ENCODE assay signal across 2 cellular contexts in the genomic region with DNA sequence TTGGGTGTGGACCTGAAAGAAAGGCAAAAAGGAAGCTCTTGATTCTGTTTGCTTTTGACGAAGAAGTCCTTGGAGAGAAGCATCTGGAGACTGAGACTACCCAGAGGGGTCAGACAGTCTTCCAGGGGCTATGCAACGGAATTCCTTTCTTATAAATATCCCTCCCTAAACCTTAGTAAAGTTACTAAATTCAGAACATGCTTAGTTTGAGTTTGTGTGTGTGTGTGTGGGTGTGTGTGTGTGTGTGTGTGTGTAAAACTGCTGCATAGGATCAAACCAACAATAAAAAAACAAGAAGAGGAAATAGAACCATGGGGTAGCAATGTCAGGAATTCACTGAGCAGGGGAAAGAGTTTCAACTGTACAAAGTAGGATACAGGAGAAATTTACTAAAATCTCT.
TF ChIP-seq lines count a peak whose summit lies in the region.

No MANE protein-coding gene starts in this region.

TF ChIP-seq in IMR-90, 13 proteins besides CTCF, POLR2A, EP300 and RAD21:
- TF ChIP-seq, protein P1, sequence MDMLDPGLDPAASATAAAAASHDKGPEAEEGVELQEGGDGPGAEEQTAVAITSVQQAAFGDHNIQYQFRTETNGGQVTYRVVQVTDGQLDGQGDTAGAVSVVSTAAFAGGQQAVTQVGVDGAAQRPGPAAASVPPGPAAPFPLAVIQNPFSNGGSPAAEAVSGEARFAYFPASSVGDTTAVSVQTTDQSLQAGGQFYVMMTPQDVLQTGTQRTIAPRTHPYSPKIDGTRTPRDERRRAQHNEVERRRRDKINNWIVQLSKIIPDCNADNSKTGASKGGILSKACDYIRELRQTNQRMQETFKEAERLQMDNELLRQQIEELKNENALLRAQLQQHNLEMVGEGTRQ (IDR thresholded peaks at IDR 0.05; ENCODE audit: low read depth, low read length), result no peak
- TF ChIP-seq BHLHE40 (IDR thresholded peaks at IDR 0.05; ENCODE audit: low read depth, low read length) (no peak), RCOR1 (IDR thresholded peaks at IDR 0.05; ENCODE audit: insufficient replicate concordance, low read length) (no peak), CHD1 (IDR thresholded peaks at IDR 0.05; ENCODE audit: low read depth, low read length) (no peak), RFX5 (IDR thresholded peaks at IDR 0.05; ENCODE audit: low read depth, low read length) (no peak), CEBPB (IDR thresholded peaks at IDR 0.05; ENCODE audit: low read depth, low read length) (no peak), SMC3 (IDR thresholded peaks at IDR 0.05; ENCODE audit: low read depth, low read length) (no peak), MXI1 (IDR thresholded peaks at IDR 0.05; ENCODE audit: borderline replicate concordance, low read depth, low read length) (no peak), FOS (IDR thresholded peaks at IDR 0.05; ENCODE audit: low read depth, low read length) (no peak), MAFK (IDR thresholded peaks at IDR 0.05; ENCODE audit: low read depth, low read length) (no peak), NFE2L2 (IDR thresholded peaks at IDR 0.05; ENCODE audit: low read depth, low read length) (no peak), MAZ (IDR thresholded peaks at IDR 0.05; ENCODE audit: borderline replicate concordance, low read depth, low read length) (no peak)
- TF ChIP-seq, protein P2, sequence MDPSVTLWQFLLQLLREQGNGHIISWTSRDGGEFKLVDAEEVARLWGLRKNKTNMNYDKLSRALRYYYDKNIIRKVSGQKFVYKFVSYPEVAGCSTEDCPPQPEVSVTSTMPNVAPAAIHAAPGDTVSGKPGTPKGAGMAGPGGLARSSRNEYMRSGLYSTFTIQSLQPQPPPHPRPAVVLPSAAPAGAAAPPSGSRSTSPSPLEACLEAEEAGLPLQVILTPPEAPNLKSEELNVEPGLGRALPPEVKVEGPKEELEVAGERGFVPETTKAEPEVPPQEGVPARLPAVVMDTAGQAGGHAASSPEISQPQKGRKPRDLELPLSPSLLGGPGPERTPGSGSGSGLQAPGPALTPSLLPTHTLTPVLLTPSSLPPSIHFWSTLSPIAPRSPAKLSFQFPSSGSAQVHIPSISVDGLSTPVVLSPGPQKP (IDR thresholded peaks at IDR 0.05; ENCODE audit: borderline replicate concordance, low read depth, low read length), result no peak

TF ChIP-seq in H1, 55 proteins besides CTCF, POLR2A, EP300 and RAD21:
- no peak for TF ChIP-seq POU5F1 (IDR thresholded peaks at IDR 0.05; ENCODE audit: low read depth, low read length)
- TF ChIP-seq SIN3A (conservative IDR thresholded peaks at IDR 0.05 in 1 of 2, IDR thresholded peaks at IDR 0.05 in 1 of 2; ENCODE audit: low read depth in 1 of 2, low read length in 2 of 2), result no peak
- TF ChIP-seq SRF (IDR thresholded peaks at IDR 0.05; ENCODE audit: low read depth, low read length), result no peak
- TF ChIP-seq NANOG (IDR thresholded peaks at IDR 0.05; ENCODE audit: insufficient read depth, low read depth, low read length, poor library complexity, severe bottlenecking), result no peak
- TF ChIP-seq GABPA (IDR thresholded peaks at IDR 0.05; ENCODE audit: borderline replicate concordance, insufficient read depth, low read length), result no peak
- TF ChIP-seq, protein P3, sequence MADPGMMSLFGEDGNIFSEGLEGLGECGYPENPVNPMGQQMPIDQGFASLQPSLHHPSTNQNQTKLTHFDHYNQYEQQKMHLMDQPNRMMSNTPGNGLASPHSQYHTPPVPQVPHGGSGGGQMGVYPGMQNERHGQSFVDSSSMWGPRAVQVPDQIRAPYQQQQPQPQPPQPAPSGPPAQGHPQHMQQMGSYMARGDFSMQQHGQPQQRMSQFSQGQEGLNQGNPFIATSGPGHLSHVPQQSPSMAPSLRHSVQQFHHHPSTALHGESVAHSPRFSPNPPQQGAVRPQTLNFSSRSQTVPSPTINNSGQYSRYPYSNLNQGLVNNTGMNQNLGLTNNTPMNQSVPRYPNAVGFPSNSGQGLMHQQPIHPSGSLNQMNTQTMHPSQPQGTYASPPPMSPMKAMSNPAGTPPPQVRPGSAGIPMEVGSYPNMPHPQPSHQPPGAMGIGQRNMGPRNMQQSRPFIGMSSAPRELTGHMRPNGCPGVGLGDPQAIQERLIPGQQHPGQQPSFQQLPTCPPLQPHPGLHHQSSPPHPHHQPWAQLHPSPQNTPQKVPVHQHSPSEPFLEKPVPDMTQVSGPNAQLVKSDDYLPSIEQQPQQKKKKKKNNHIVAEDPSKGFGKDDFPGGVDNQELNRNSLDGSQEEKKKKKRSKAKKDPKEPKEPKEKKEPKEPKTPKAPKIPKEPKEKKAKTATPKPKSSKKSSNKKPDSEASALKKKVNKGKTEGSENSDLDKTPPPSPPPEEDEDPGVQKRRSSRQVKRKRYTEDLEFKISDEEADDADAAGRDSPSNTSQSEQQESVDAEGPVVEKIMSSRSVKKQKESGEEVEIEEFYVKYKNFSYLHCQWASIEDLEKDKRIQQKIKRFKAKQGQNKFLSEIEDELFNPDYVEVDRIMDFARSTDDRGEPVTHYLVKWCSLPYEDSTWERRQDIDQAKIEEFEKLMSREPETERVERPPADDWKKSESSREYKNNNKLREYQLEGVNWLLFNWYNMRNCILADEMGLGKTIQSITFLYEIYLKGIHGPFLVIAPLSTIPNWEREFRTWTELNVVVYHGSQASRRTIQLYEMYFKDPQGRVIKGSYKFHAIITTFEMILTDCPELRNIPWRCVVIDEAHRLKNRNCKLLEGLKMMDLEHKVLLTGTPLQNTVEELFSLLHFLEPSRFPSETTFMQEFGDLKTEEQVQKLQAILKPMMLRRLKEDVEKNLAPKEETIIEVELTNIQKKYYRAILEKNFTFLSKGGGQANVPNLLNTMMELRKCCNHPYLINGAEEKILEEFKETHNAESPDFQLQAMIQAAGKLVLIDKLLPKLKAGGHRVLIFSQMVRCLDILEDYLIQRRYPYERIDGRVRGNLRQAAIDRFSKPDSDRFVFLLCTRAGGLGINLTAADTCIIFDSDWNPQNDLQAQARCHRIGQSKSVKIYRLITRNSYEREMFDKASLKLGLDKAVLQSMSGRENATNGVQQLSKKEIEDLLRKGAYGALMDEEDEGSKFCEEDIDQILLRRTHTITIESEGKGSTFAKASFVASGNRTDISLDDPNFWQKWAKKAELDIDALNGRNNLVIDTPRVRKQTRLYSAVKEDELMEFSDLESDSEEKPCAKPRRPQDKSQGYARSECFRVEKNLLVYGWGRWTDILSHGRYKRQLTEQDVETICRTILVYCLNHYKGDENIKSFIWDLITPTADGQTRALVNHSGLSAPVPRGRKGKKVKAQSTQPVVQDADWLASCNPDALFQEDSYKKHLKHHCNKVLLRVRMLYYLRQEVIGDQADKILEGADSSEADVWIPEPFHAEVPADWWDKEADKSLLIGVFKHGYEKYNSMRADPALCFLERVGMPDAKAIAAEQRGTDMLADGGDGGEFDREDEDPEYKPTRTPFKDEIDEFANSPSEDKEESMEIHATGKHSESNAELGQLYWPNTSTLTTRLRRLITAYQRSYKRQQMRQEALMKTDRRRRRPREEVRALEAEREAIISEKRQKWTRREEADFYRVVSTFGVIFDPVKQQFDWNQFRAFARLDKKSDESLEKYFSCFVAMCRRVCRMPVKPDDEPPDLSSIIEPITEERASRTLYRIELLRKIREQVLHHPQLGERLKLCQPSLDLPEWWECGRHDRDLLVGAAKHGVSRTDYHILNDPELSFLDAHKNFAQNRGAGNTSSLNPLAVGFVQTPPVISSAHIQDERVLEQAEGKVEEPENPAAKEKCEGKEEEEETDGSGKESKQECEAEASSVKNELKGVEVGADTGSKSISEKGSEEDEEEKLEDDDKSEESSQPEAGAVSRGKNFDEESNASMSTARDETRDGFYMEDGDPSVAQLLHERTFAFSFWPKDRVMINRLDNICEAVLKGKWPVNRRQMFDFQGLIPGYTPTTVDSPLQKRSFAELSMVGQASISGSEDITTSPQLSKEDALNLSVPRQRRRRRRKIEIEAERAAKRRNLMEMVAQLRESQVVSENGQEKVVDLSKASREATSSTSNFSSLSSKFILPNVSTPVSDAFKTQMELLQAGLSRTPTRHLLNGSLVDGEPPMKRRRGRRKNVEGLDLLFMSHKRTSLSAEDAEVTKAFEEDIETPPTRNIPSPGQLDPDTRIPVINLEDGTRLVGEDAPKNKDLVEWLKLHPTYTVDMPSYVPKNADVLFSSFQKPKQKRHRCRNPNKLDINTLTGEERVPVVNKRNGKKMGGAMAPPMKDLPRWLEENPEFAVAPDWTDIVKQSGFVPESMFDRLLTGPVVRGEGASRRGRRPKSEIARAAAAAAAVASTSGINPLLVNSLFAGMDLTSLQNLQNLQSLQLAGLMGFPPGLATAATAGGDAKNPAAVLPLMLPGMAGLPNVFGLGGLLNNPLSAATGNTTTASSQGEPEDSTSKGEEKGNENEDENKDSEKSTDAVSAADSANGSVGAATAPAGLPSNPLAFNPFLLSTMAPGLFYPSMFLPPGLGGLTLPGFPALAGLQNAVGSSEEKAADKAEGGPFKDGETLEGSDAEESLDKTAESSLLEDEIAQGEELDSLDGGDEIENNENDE (IDR thresholded peaks at IDR 0.05; ENCODE audit: insufficient replicate concordance, low read length), result no peak
- TF ChIP-seq SP4 (IDR thresholded peaks at IDR 0.05; ENCODE audit: low read length), result no peak
- no peak for TF ChIP-seq KDM5A (IDR thresholded peaks at IDR 0.05; ENCODE audit: low read length)
- TF ChIP-seq CREB1 (IDR thresholded peaks at IDR 0.05), result no peak
- TF ChIP-seq BACH1 (IDR thresholded peaks at IDR 0.05; ENCODE audit: low read length), result no peak
- TF ChIP-seq, protein P4, sequence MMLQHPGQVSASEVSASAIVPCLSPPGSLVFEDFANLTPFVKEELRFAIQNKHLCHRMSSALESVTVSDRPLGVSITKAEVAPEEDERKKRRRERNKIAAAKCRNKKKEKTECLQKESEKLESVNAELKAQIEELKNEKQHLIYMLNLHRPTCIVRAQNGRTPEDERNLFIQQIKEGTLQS (IDR thresholded peaks at IDR 0.05; ENCODE audit: insufficient read depth, low read depth, low read length), result no peak
- no peak for TF ChIP-seq POLR2AphosphoS5 (IDR thresholded peaks at IDR 0.05; ENCODE audit: low read depth, low read length)
- no peak for TF ChIP-seq FOSL1 (IDR thresholded peaks at IDR 0.05; ENCODE audit: insufficient read depth, low read depth, low read length)
- TF ChIP-seq GTF2F1 (IDR thresholded peaks at IDR 0.05; ENCODE audit: borderline replicate concordance, low read depth, low read length), result no peak
- TF ChIP-seq SIRT6 (IDR thresholded peaks at IDR 0.05; ENCODE audit: low read length), result no peak
